ENCODE assay signal across 23 cellular contexts in the genomic region with DNA sequence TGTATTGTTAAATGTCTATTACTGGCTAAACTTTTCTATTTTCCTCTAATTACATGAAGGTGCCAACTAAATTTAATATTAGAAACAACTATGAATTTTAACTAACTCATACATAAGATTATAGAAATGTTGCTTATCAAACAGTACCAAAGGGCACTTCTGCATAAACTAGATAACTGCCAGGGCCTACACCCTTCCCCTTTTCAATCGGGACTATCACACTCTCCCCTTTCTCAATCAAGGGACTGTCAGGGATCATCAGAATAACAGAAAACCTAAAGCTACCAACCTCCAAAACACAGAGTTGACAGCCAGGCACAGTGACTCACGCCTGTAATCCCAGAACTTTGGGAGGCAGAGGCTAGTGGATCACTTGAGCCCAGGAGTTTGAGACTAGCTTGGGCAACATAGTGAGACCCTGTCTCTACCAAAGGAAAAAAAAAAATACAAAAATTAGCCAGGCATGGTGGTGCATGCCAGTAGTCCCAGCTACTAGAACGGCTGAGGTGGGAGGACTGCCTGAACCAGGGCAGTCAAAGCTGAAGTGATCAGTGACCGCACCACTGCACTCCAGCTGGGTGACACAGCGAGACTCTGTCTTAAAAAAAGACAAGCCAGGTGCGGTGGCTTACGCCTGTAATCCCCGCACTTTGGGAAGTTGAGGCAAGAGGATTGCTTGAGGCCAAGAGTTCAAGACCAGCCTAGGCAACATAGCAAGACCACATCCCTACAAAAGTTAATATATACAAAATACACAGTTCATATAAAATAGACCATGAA. TPM values are rescaled to one million over a fixed set of nuclear protein-coding genes. Genes with fewer than 3 reads are reported as not detected.
DNase-seq lines count a peak whose midpoint lies in the region; ATAC-seq, FAIRE-seq and TF ChIP-seq lines count a peak whose summit lies in the region.
"Had no signal": no experiment of that assay in that cellular context is flagged by ENCODE, and none has a peak within 500 bp of the region (broad histone marks: within the 10 kb centered on the region; RNA-seq: fewer than 3 reads in every experiment).

No MANE protein-coding gene starts in this region.

- FAIRE-seq in GM12891 (lab: Jason Lieb, UNC) (peak; percentile 68), K562 (lab: Jason Lieb, UNC) (no peak)
- FAIRE-seq: endometrium had no signal

- H3K27ac ChIP-seq in K562 (ENCODE audit: extremely low read depth, low read depth, low read length), result no peak overlapping the region
- H3K27ac ChIP-seq: brain microvascular endothelial cell, HL-60, SJCRH30 had no signal

- H3K27ac Mint-ChIP-seq in stimulated activated effector memory CD8-positive, alpha-beta T cell treated with anti-CD3 and anti-CD28 coated beads, Interleukin-12 subunit alpha, Interleukin-12 subunit beta, amount 100 ng/mL, for 72 hours, result peak overlapping the region; percentile 40
- H3K27ac Mint-ChIP-seq: activated naive CD8-positive, alpha-beta T cell treated with anti-CD3 and anti-CD28 coated beads for 36 hours; T-helper 17 cell had no signal

- H3K4me1 Mint-ChIP-seq in stimulated activated effector memory CD8-positive, alpha-beta T cell treated with anti-CD3 and anti-CD28 coated beads, Interleukin-12 subunit alpha, Interleukin-12 subunit beta, amount 100 ng/mL, for 72 hours, result peaks cover 17% of the 10 kb centered on the region

- TF ChIP-seq RAD21 in K562 (CRISPR knock-in tag; conservative IDR thresholded peaks at IDR 0.05 in 1 of 2, IDR thresholded peaks at IDR 0.05 in 1 of 2), result no peak

- H3K36me3 Mint-ChIP-seq in stimulated activated effector memory CD8-positive, alpha-beta T cell treated with anti-CD3 and anti-CD28 coated beads, Interleukin-12 subunit alpha, Interleukin-12 subunit beta, amount 100 ng/mL, for 72 hours, result peaks cover 35% of the 10 kb centered on the region

- 44% methylated on average over 8 of the region's 8 CpGs for WGBS in K562 (ENCODE audit: insufficient coverage, low coverage, missing lambda C conversion rate)

- H3K9ac ChIP-seq in K562 (ENCODE audit: insufficient read depth in 1 of 2, low read depth in 2 of 2, low read length in 2 of 2), result no peak overlapping the region

- TF ChIP-seq POLR2A in GM12891 (IDR thresholded peaks at IDR 0.05; ENCODE audit: low read depth, low read length), result no peak
- no peak for TF ChIP-seq POLR2A in K562 (conservative IDR thresholded peaks at IDR 0.05)

- CTCF ChIA-PET in K562 (lab: Yijun Ruan, JAX; ENCODE audit: low intra/inter-chr PET ratio), result no interaction called here

- no peak for TF ChIP-seq CTCF in K562 (IDR thresholded peaks at IDR 0.05 in 2 of 3, conservative IDR thresholded peaks at IDR 0.05 in 1 of 3; ENCODE audit: insufficient read depth in 2 of 3, low read depth in 1 of 3, low read length in 3 of 3)

- H3K9me3 Mint-ChIP-seq in stimulated activated effector memory CD8-positive, alpha-beta T cell treated with anti-CD3 and anti-CD28 coated beads, Interleukin-12 subunit alpha, Interleukin-12 subunit beta, amount 100 ng/mL, for 72 hours, result no peaks in the 10 kb centered on the region
- H3K9me3 Mint-ChIP-seq: activated naive CD8-positive, alpha-beta T cell treated with anti-CD3 and anti-CD28 coated beads for 36 hours; immature natural killer cell had no signal

- ATAC-seq in K562, result no peak
- ATAC-seq in stimulated activated effector memory CD8-positive, alpha-beta T cell treated with anti-CD3 and anti-CD28 coated beads, Interleukin-12 subunit alpha, Interleukin-12 subunit beta, amount 100 ng/mL, for 72 hours, result no peak
- ATAC-seq: activated CD4-positive, CD25-positive, alpha-beta regulatory T cell treated with anti-CD3 and anti-CD28 coated beads, Interleukin-2, amount 50 U/mL, for 24 hours; PC-3; T-helper 17 cell had no signal

- DNase-seq in GM12891 (ENCODE audit: insufficient read length, low spot score) (no peak), NOMO-1 treated with DMSO at 0.1 percent for 48 hours (lab: John Stamatoyannopoulos, UW; ENCODE audit: unreplicated experiment) (peak; percentile 28), K562 (ENCODE audit: extremely low read depth in 1 of 4, low spot score in 3 of 4) (peak in 3 of 4 experiments; percentile 13 to 29 (median 22)), ACHN (no peak), posterior vena cava (ENCODE audit: low spot score) (no peak), nucleus accumbens (lab: John Stamatoyannopoulos, UW) (no peak)
- DNase-seq in stimulated activated effector memory CD8-positive, alpha-beta T cell treated with anti-CD3 and anti-CD28 coated beads, Interleukin-12 subunit alpha, Interleukin-12 subunit beta, amount 100 ng/mL, for 72 hours (ENCODE audit: low spot score in 2 of 2), result peak in 1 of 2 donors; percentile 41
- DNase-seq: activated naive CD8-positive, alpha-beta T cell treated with anti-CD3 and anti-CD28 coated beads for 36 hours; brain microvascular endothelial cell; DMS79 treated with DMSO at 0.1 percent for 48 hours; head of caudate nucleus; immature natural killer cell; NCI-H1092 treated with DMSO at 0.1 percent for 48 hours; NCI-H2107; NCI-H524; ovary; PC-3; T-helper 17 cell had no signal

- H3K4me3 ChIP-seq in K562, result no peak overlapping the region
- H3K4me3 ChIP-seq: coronary artery, ovary, SJCRH30 had no signal

- peaks cover 24% of the 10 kb centered on the region for H3K36me3 ChIP-seq in K562 (ENCODE audit: control insufficient read depth, insufficient read depth, low read length)
- H3K36me3 ChIP-seq: ovary had no signal

- H3K79me2 ChIP-seq in K562 (ENCODE audit: control insufficient read depth, insufficient read depth, low read length), result peaks cover 5% of the 10 kb centered on the region; the same call in 2 of the 3 replicates

- in situ Hi-C loops in K562 (cut with MboI), result no loop called here
- in situ Hi-C loops in ACHN (cut with HindIII; ENCODE audit: low pct_ligation_motif_present, low pct_unique_long_range_greater_than_20kb, low sequenced_read_pairs), result no loop called here

- H3K4me1 ChIP-seq in K562 (replicated peaks in 1 of 2; ENCODE audit: control insufficient read depth in 2 of 2, insufficient read depth in 2 of 2, low read length in 2 of 2), result peaks cover 12 to 17% of the 10 kb centered on the region in 2 experiments; a peak in 4 of 5 replicates
- H3K4me1 ChIP-seq: SJCRH30 had no signal

- intact Hi-C loops in K562 (cut with micrococcal nuclease) (no loop called here), posterior vena cava (cut with DNase I) (no loop called here)

- no peaks in the 10 kb centered on the region for H3K9me3 ChIP-seq in K562 (replicated peaks; ENCODE audit: control insufficient read depth, insufficient read depth, low read depth, low read length)
- H3K9me3 ChIP-seq: ovary, SJCRH30 had no signal

- H2AFZ ChIP-seq in K562 (ENCODE audit: low read depth, low read length), result no peak overlapping the region

- no peak overlapping the region for H3K4me2 ChIP-seq in K562 (ENCODE audit: insufficient read depth, low read length)

- TF ChIP-seq EP300 in K562 (IDR thresholded peaks at IDR 0.05; ENCODE audit: low read length), result 0 out of 2 replicates have a peak, but pooled peaks have one; percentile 6

- no peaks in the 10 kb centered on the region for H3K27me3 ChIP-seq in K562 (ENCODE audit: control insufficient read depth in 2 of 2, insufficient read depth in 2 of 2, low read length in 2 of 2)
- H3K27me3 ChIP-seq: brain microvascular endothelial cell, ovary, SJCRH30 had no signal

- H3K4me3 Mint-ChIP-seq in stimulated activated effector memory CD8-positive, alpha-beta T cell treated with anti-CD3 and anti-CD28 coated beads, Interleukin-12 subunit alpha, Interleukin-12 subunit beta, amount 100 ng/mL, for 72 hours, result no peak overlapping the region
- H3K4me3 Mint-ChIP-seq: activated naive CD8-positive, alpha-beta T cell treated with anti-CD3 and anti-CD28 coated beads for 36 hours; immature natural killer cell; T-helper 17 cell had no signal

- H4K20me1 ChIP-seq in K562 (replicated peaks; ENCODE audit: control insufficient read depth, insufficient read depth, low read length), result no peaks in the 10 kb centered on the region

- POLR2A ChIA-PET in K562 (lab: Yijun Ruan, JAX), result interaction anchor here (0.7 to 0.8 kb wide), 2 partner anchors 8 to 44 kb away, joined by 3 to 4 read pairs; no protein-coding TSS in a partner anchor

- BruUV-seq in K562 (replicated peaks; lab: Mats Ljungman, UMichigan), result no TSS peak

- no peaks in the 10 kb centered on the region for H3K9me1 ChIP-seq in K562 (ENCODE audit: control insufficient read depth, insufficient read depth, low read length)

TF ChIP-seq in GM12891, 5 proteins besides CTCF, POLR2A, EP300 and RAD21 (continues in another document):
- TF ChIP-seq POLR2AphosphoS5 (IDR thresholded peaks at IDR 0.05; ENCODE audit: low read depth, low read length), result 0 out of 2 replicates have a peak, but pooled peaks have one; percentile 14
- TF ChIP-seq PAX5 (IDR thresholded peaks at IDR 0.05; ENCODE audit: insufficient read depth, low read length, severe bottlenecking), result no peak
- no peak for TF ChIP-seq SPI1 (IDR thresholded peaks at IDR 0.05; ENCODE audit: low read depth, low read length)
- TF ChIP-seq POU2F2 (IDR thresholded peaks at IDR 0.05; ENCODE audit: low read depth, low read length), result no peak

TF ChIP-seq in K562, 482 proteins besides CTCF, POLR2A, EP300 and RAD21 (continues in another document):
- TF ChIP-seq CBFA2T2 (conservative IDR thresholded peaks at IDR 0.05) (peak; percentile 45), PCBP1 (IDR thresholded peaks at IDR 0.05; ENCODE audit: low read depth, low read length, poor library complexity, severe bottlenecking) (no peak), COPS2 (conservative IDR thresholded peaks at IDR 0.05) (no peak), KAT8 (IDR thresholded peaks at IDR 0.05; ENCODE audit: low read depth) (no peak), TAL1 (IDR thresholded peaks at IDR 0.05) (peak; percentile 39; the same call in 1 of the 2 replicates)

RNA-seq across cellular contexts. Expression of a gene that starts 3.2 kb away (rescaled TPM):
- 2.6 TPM for polyA plus RNA-seq in GM12891 (2012; ENCODE audit: low read depth, missing spikeins)
- 17.7 and 28.7 TPM in 2 replicates for total RNA-seq in K562 (2011; cell fraction: chromatin; rRNA removed; ENCODE audit: low replicate concordance)
- 10.2 and 11.4 TPM in 2 replicates for total RNA-seq in K562 (2011; cell fraction: nucleolus; rRNA removed)
- total RNA-seq in K562 (2011; cell fraction: nucleoplasm; rRNA removed), result 16.4 and 16.9 TPM in 2 replicates
- total RNA-seq in K562 (2014; rRNA removed) (1.9 and 2.5 TPM in 2 replicates), K562 (2014; rRNA removed; fragmentation: Illumina TruSeq; extraction: Trizol) (2.6 and 2.7 TPM in 2 replicates), K562 (2015; rRNA removed; fragmentation: Illumina TruSeq; extraction: Trizol) (1.8 and 2.1 TPM in 2 replicates), K562 (2021) (3.1 TPM in 2 replicates), posterior vena cava (1 to 10 TPM; 6.3 to 9.1 TPM)
- polyA plus RNA-seq in K562 (2011; rRNA removed) (4.6 and 7.1 TPM in 2 replicates), K562 (2014; fragmentation: Illumina TruSeq; extraction: Trizol) (2.6 and 2.9 TPM in 2 replicates), K562 (2014; fragmentation: Nextera tagmentation; extraction: Ambion mirVana) (1 to 10 TPM in 1 of 2 experiments, under 1 TPM in 1; 0.60 to 1.3 TPM), K562 (2014; rRNA removed) (2.6 and 2.9 TPM in 2 replicates)
- polyA plus RNA-seq in K562 (2011; cell fraction: cytosol; rRNA removed), result 2.8 and 3.0 TPM in 2 replicates
- 6.7 and 9.3 TPM in 2 replicates for polyA plus RNA-seq in K562 (2011; cell fraction: nucleus; rRNA removed)
- polyA plus RNA-seq in K562 (2012), result 1.5 TPM in 2 replicates
- polyA minus RNA-seq in K562 (2011; rRNA and poly(A)+ RNA removed), result 11.9 and 13.9 TPM in 2 replicates
- 2.7 and 6.1 TPM in 2 replicates for polyA minus RNA-seq in K562 (2011; cell fraction: cytosol; rRNA and poly(A)+ RNA removed)
- polyA minus RNA-seq in K562 (2011; cell fraction: nucleus; rRNA and poly(A)+ RNA removed), result 5.9 and 6.9 TPM in 2 replicates

Comparison
In these comparisons a context has a peak if more than half of its experiments do, and no peak if none do; other contexts are left out.
1. DNase-seq: peak in NOMO-1 treated with DMSO at 0.1 percent for 48 hours (single experiment) and K562 (3 of 4); none in GM12891 (single experiment), ACHN (single experiment), posterior vena cava (single experiment) and nucleus accumbens (0 of 56).